ENCODE assay signal across 17 cellular contexts in the genomic region with DNA sequence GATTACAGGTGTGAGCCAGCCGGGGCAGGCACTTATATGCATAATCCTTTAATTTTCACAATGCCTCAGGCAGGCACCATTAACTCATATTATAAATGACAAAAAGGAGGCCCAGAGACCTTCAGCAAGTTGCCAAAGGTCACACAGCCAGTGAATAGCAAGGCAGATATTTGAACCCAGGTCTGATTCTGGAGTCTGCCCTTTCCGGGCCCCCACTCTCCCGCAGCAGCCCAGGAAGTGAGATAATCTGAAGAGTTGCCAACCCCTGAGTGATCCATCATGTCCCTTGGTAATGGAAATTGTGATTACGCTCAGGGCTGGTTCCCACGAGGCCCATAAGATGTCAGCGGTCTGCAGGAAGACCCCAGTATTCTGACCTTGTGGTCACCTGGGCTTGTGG.
"Had no signal": no experiment of that assay in that cellular context is flagged by ENCODE, and none has a peak within 500 bp of the region (broad histone marks: within the 10 kb centered on the region; RNA-seq: fewer than 3 reads in every experiment).

No MANE protein-coding gene starts in this region.

- DNase-seq: activated B cell treated with CpG ODN at 0.5 μM for 24 hours; activated CD4-positive, alpha-beta T cell treated with anti-CD3 and anti-CD28 coated beads, Interleukin-2, amount 10 ng/mL, durations not matched to agents 24 days and 14 days; activated CD8-positive, alpha-beta memory T cell treated with anti-CD3 and anti-CD28 coated beads for 24 hours; activated naive CD4-positive, alpha-beta T cell treated with anti-CD3 and anti-CD28 coated beads for 36 hours; adrenal gland; gastrocnemius medialis; heart right ventricle; islet precursor cell; ovary; small intestine; stimulated activated naive B cell treated with anti-CD40 and anti-IgM and Interleukin-4, amounts not matched to agents 10 μg/mL and 1 μg/mL and 100 μg/mL, for 72 hours; T-helper 9 cell; uterus had no signal

- FAIRE-seq: small intestine had no signal

- H3K36me3 ChIP-seq: adrenal gland, breast epithelium, gastrocnemius medialis, heart right ventricle, ovary, SJSA1, suprapubic skin, uterus had no signal

- H3K4me1 ChIP-seq: breast epithelium, gastrocnemius medialis, suprapubic skin, uterus had no signal

- H3K9me3 ChIP-seq: adrenal gland, breast epithelium, gastrocnemius medialis, heart right ventricle, ovary, SJSA1, suprapubic skin, uterus had no signal

- H3K27ac ChIP-seq: adrenal gland, breast epithelium, gastrocnemius medialis, heart right ventricle, ovary, SJSA1, suprapubic skin, uterus had no signal

- H3K27me3 ChIP-seq: adrenal gland, breast epithelium, gastrocnemius medialis, heart right ventricle, ovary, SJSA1, suprapubic skin, uterus had no signal

- H3K4me3 ChIP-seq: adrenal gland, breast epithelium, gastrocnemius medialis, heart right ventricle, ovary, SJSA1, suprapubic skin, uterus had no signal

- ATAC-seq: gastrocnemius medialis; heart right ventricle; left lobe of liver; stimulated activated naive B cell treated with anti-CD40 and anti-IgM and Interleukin-4, amounts not matched to agents 10 μg/mL and 1 μg/mL and 100 μg/mL, for 72 hours had no signal
